ENCODE assay signal across 1 cellular context in the genomic region with DNA sequence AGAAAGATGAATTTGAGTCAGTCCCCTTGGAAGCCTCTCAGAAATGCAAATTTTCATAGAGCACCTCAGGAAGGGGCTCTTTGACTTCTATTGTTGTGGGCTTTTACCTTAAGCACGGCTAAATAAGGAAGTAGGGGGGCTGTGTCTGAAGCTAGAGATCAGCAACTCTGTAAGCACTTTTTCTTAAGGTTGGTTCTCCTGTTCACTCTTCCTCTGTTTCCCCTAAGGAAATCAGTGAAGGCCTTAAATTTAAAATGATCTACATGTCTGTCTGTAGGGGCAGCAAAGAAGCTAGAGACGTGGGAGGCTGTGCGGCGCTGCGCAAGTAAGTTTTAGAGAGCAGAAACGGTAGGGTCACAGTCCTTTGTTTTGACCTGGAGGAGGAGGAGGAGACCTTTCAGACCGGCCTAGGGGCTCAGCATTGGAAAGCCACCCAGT.
TF ChIP-seq lines count a peak whose summit lies in the region.

No MANE protein-coding gene starts in this region.

TF ChIP-seq in GM23338, 12 proteins besides CTCF, POLR2A, EP300 and RAD21 (continued from another document):
- TF ChIP-seq, protein P1, sequence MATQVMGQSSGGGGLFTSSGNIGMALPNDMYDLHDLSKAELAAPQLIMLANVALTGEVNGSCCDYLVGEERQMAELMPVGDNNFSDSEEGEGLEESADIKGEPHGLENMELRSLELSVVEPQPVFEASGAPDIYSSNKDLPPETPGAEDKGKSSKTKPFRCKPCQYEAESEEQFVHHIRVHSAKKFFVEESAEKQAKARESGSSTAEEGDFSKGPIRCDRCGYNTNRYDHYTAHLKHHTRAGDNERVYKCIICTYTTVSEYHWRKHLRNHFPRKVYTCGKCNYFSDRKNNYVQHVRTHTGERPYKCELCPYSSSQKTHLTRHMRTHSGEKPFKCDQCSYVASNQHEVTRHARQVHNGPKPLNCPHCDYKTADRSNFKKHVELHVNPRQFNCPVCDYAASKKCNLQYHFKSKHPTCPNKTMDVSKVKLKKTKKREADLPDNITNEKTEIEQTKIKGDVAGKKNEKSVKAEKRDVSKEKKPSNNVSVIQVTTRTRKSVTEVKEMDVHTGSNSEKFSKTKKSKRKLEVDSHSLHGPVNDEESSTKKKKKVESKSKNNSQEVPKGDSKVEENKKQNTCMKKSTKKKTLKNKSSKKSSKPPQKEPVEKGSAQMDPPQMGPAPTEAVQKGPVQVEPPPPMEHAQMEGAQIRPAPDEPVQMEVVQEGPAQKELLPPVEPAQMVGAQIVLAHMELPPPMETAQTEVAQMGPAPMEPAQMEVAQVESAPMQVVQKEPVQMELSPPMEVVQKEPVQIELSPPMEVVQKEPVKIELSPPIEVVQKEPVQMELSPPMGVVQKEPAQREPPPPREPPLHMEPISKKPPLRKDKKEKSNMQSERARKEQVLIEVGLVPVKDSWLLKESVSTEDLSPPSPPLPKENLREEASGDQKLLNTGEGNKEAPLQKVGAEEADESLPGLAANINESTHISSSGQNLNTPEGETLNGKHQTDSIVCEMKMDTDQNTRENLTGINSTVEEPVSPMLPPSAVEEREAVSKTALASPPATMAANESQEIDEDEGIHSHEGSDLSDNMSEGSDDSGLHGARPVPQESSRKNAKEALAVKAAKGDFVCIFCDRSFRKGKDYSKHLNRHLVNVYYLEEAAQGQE (IDR thresholded peaks at IDR 0.05; ENCODE audit: unreplicated experiment), result no peak
- TF ChIP-seq POLR2AphosphoS5 (IDR thresholded peaks at IDR 0.05; ENCODE audit: low read depth) (peak; percentile 37; the same call in 1 of the 2 replicates), ZNF114 (CRISPR knock-in tag; IDR thresholded peaks at IDR 0.05) (no peak)
- TF ChIP-seq, protein P2, sequence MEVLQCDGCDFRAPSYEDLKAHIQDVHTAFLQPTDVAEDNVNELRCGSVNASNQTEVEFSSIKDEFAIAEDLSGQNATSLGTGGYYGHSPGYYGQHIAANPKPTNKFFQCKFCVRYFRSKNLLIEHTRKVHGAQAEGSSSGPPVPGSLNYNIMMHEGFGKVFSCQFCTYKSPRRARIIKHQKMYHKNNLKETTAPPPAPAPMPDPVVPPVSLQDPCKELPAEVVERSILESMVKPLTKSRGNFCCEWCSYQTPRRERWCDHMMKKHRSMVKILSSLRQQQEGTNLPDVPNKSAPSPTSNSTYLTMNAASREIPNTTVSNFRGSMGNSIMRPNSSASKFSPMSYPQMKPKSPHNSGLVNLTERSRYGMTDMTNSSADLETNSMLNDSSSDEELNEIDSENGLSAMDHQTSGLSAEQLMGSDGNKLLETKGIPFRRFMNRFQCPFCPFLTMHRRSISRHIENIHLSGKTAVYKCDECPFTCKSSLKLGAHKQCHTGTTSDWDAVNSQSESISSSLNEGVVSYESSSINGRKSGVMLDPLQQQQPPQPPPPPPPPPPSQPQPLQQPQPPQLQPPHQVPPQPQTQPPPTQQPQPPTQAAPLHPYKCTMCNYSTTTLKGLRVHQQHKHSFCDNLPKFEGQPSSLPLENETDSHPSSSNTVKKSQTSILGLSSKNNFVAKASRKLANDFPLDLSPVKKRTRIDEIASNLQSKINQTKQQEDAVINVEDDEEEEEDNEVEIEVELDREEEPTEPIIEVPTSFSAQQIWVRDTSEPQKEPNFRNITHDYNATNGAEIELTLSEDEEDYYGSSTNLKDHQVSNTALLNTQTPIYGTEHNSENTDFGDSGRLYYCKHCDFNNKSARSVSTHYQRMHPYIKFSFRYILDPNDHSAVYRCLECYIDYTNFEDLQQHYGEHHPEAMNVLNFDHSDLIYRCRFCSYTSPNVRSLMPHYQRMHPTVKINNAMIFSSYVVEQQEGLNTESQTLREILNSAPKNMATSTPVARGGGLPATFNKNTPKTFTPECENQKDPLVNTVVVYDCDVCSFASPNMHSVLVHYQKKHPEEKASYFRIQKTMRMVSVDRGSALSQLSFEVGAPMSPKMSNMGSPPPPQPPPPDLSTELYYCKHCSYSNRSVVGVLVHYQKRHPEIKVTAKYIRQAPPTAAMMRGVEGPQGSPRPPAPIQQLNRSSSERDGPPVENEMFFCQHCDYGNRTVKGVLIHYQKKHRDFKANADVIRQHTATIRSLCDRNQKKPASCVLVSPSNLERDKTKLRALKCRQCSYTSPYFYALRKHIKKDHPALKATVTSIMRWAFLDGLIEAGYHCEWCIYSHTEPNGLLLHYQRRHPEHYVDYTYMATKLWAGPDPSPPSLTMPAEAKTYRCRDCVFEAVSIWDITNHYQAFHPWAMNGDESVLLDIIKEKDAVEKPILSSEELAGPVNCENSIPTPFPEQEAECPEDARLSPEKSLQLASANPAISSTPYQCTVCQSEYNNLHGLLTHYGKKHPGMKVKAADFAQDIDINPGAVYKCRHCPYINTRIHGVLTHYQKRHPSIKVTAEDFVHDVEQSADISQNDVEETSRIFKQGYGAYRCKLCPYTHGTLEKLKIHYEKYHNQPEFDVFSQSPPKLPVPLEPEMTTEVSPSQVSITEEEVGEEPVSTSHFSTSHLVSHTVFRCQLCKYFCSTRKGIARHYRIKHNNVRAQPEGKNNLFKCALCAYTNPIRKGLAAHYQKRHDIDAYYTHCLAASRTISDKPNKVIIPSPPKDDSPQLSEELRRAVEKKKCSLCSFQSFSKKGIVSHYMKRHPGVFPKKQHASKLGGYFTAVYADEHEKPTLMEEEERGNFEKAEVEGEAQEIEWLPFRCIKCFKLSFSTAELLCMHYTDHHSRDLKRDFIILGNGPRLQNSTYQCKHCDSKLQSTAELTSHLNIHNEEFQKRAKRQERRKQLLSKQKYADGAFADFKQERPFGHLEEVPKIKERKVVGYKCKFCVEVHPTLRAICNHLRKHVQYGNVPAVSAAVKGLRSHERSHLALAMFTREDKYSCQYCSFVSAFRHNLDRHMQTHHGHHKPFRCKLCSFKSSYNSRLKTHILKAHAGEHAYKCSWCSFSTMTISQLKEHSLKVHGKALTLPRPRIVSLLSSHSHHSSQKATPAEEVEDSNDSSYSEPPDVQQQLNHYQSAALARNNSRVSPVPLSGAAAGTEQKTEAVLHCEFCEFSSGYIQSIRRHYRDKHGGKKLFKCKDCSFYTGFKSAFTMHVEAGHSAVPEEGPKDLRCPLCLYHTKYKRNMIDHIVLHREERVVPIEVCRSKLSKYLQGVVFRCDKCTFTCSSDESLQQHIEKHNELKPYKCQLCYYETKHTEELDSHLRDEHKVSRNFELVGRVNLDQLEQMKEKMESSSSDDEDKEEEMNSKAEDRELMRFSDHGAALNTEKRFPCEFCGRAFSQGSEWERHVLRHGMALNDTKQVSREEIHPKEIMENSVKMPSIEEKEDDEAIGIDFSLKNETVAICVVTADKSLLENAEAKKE (CRISPR knock-in tag; IDR thresholded peaks at IDR 0.05), result peak; percentile 35; the same call in 1 of the 2 replicates
